In genomic region chr18:9433616-9434239, GRCh38 we compare ENCODE assay signal across 1 cellular context.
TF ChIP-seq lines count a peak whose summit lies in the region.

No MANE protein-coding gene starts in this region.

TF ChIP-seq in GM23338, 12 proteins besides CTCF, POLR2A, EP300 and RAD21 (continued from another document):
- TF ChIP-seq, protein P1, sequence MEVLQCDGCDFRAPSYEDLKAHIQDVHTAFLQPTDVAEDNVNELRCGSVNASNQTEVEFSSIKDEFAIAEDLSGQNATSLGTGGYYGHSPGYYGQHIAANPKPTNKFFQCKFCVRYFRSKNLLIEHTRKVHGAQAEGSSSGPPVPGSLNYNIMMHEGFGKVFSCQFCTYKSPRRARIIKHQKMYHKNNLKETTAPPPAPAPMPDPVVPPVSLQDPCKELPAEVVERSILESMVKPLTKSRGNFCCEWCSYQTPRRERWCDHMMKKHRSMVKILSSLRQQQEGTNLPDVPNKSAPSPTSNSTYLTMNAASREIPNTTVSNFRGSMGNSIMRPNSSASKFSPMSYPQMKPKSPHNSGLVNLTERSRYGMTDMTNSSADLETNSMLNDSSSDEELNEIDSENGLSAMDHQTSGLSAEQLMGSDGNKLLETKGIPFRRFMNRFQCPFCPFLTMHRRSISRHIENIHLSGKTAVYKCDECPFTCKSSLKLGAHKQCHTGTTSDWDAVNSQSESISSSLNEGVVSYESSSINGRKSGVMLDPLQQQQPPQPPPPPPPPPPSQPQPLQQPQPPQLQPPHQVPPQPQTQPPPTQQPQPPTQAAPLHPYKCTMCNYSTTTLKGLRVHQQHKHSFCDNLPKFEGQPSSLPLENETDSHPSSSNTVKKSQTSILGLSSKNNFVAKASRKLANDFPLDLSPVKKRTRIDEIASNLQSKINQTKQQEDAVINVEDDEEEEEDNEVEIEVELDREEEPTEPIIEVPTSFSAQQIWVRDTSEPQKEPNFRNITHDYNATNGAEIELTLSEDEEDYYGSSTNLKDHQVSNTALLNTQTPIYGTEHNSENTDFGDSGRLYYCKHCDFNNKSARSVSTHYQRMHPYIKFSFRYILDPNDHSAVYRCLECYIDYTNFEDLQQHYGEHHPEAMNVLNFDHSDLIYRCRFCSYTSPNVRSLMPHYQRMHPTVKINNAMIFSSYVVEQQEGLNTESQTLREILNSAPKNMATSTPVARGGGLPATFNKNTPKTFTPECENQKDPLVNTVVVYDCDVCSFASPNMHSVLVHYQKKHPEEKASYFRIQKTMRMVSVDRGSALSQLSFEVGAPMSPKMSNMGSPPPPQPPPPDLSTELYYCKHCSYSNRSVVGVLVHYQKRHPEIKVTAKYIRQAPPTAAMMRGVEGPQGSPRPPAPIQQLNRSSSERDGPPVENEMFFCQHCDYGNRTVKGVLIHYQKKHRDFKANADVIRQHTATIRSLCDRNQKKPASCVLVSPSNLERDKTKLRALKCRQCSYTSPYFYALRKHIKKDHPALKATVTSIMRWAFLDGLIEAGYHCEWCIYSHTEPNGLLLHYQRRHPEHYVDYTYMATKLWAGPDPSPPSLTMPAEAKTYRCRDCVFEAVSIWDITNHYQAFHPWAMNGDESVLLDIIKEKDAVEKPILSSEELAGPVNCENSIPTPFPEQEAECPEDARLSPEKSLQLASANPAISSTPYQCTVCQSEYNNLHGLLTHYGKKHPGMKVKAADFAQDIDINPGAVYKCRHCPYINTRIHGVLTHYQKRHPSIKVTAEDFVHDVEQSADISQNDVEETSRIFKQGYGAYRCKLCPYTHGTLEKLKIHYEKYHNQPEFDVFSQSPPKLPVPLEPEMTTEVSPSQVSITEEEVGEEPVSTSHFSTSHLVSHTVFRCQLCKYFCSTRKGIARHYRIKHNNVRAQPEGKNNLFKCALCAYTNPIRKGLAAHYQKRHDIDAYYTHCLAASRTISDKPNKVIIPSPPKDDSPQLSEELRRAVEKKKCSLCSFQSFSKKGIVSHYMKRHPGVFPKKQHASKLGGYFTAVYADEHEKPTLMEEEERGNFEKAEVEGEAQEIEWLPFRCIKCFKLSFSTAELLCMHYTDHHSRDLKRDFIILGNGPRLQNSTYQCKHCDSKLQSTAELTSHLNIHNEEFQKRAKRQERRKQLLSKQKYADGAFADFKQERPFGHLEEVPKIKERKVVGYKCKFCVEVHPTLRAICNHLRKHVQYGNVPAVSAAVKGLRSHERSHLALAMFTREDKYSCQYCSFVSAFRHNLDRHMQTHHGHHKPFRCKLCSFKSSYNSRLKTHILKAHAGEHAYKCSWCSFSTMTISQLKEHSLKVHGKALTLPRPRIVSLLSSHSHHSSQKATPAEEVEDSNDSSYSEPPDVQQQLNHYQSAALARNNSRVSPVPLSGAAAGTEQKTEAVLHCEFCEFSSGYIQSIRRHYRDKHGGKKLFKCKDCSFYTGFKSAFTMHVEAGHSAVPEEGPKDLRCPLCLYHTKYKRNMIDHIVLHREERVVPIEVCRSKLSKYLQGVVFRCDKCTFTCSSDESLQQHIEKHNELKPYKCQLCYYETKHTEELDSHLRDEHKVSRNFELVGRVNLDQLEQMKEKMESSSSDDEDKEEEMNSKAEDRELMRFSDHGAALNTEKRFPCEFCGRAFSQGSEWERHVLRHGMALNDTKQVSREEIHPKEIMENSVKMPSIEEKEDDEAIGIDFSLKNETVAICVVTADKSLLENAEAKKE (CRISPR knock-in tag; IDR thresholded peaks at IDR 0.05), result no peak
